In genomic region chr1:156455362-156455761, GRCh38 we compare ENCODE assay signal across 3 cellular contexts.
TF ChIP-seq lines count a peak whose summit lies in the region.

No MANE protein-coding gene starts in this region.

TF ChIP-seq in liver, 16 proteins besides CTCF, POLR2A, EP300 and RAD21:
- peak; percentile 32 for TF ChIP-seq YY1 (IDR thresholded peaks at IDR 0.05)
- peak; percentile 46 for TF ChIP-seq SP1 (IDR thresholded peaks at IDR 0.05)
- TF ChIP-seq ZBTB33 (IDR thresholded peaks at IDR 0.05), result no peak
- TF ChIP-seq RXRA (IDR thresholded peaks at IDR 0.05), result peak; percentile 43 to 77
- no peak for TF ChIP-seq EGR1 (IDR thresholded peaks at IDR 0.05; ENCODE audit: low read depth in 2 of 2)
- peak; percentile 52 for TF ChIP-seq REST (IDR thresholded peaks at IDR 0.05)
- peak; percentile 35 for TF ChIP-seq MAX (IDR thresholded peaks at IDR 0.05)
- no peak for TF ChIP-seq TAF1 (conservative IDR thresholded peaks at IDR 0.05)
- peak; percentile 77 to 84 for TF ChIP-seq HNF4A (conservative IDR thresholded peaks at IDR 0.05)
- TF ChIP-seq ATF3 (IDR thresholded peaks at IDR 0.05), result no peak
- TF ChIP-seq FOXA1 (IDR thresholded peaks at IDR 0.05), result no peak
- peak; percentile 65 for TF ChIP-seq FOXA2 (IDR thresholded peaks at IDR 0.05)
- no peak for TF ChIP-seq GABPA (IDR thresholded peaks at IDR 0.05 in 1 of 2, conservative IDR thresholded peaks at IDR 0.05 in 1 of 2)
- TF ChIP-seq HNF4G (IDR thresholded peaks at IDR 0.05), result no peak
- no peak for TF ChIP-seq NR2F2 (IDR thresholded peaks at IDR 0.05)
- peak in 1 of 2 donors; percentile 33 for TF ChIP-seq JUND (IDR thresholded peaks at IDR 0.05)

TF ChIP-seq in HepG2, 621 proteins besides CTCF, POLR2A, EP300 and RAD21:
- TF ChIP-seq MIER2 (CRISPR knock-in tag; IDR thresholded peaks at IDR 0.05) (no peak), ZNF224 (CRISPR knock-in tag; IDR thresholded peaks at IDR 0.05) (no peak), ZNF556 (CRISPR knock-in tag; IDR thresholded peaks at IDR 0.05; ENCODE audit: borderline replicate concordance) (no peak), FIP1L1 (IDR thresholded peaks at IDR 0.05; ENCODE audit: borderline replicate concordance, insufficient read depth, low read depth, low read length) (no peak), ATF3 (CRISPR knock-in tag; IDR thresholded peaks at IDR 0.05) (no peak), FOXK1 (CRISPR knock-in tag; IDR thresholded peaks at IDR 0.05; ENCODE audit: borderline replicate concordance, low read depth) (no peak), ZNF30 (CRISPR knock-in tag; IDR thresholded peaks at IDR 0.05) (no peak), ZNF781 (CRISPR knock-in tag; IDR thresholded peaks at IDR 0.05; ENCODE audit: borderline replicate concordance, not compliant biosample characterization) (no peak), ZBTB14 (CRISPR knock-in tag; IDR thresholded peaks at IDR 0.05) (no peak), TAF1 (CRISPR knock-in tag; IDR thresholded peaks at IDR 0.05) (no peak), NFE2L2 (IDR thresholded peaks at IDR 0.05; ENCODE audit: low read length) (no peak), ZNF430 (CRISPR knock-in tag; IDR thresholded peaks at IDR 0.05) (no peak), SNAPC2 (CRISPR knock-in tag; IDR thresholded peaks at IDR 0.05) (no peak), ZNF597 (CRISPR knock-in tag; IDR thresholded peaks at IDR 0.05) (no peak)

TF ChIP-seq in H1, 55 proteins besides CTCF, POLR2A, EP300 and RAD21:
- TF ChIP-seq FOSL1 (IDR thresholded peaks at IDR 0.05; ENCODE audit: insufficient read depth, low read depth, low read length) (no peak), RFX5 (IDR thresholded peaks at IDR 0.05; ENCODE audit: borderline replicate concordance, low read depth, low read length) (no peak), CTBP2 (IDR thresholded peaks at IDR 0.05; ENCODE audit: borderline replicate concordance, insufficient read depth, insufficient read length, low read length) (no peak), TAF7 (optimal IDR thresholded peaks at IDR 0.05; ENCODE audit: borderline replicate concordance, low read depth, low read length) (no peak), HDAC2 (IDR thresholded peaks at IDR 0.05; ENCODE audit: borderline replicate concordance in 1 of 2, low read depth in 2 of 2, low read length in 2 of 2) (no peak), CREB1 (IDR thresholded peaks at IDR 0.05) (no peak), SUZ12 (IDR thresholded peaks at IDR 0.05; ENCODE audit: low read length) (no peak), ASH2L (IDR thresholded peaks at IDR 0.05; ENCODE audit: low read length) (no peak), RXRA (IDR thresholded peaks at IDR 0.05; ENCODE audit: insufficient read depth, low read depth, low read length) (no peak)
